Comparison of ENCODE assay signal across 19 cellular contexts in the genomic region with DNA sequence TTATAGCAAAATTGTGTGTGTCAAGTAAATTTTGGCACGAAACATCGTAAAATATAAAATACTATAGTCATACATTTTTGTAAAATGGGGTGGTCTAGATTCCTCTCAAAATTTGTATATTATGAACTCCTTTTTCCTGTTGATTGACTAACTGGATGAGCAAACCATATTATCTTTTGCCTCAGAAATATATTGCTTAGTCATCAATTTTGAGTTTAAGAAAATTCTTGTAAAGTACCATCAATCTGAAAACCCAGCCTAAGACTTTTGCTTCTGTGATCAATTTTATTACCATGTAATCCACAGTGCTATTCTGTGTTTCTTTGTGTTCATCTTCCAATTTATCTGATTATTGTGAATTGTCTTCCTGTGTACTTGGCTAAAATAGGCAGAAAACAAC.
DNase-seq lines count a peak whose midpoint lies in the region; ATAC-seq, FAIRE-seq and TF ChIP-seq lines count a peak whose summit lies in the region.
"Had no signal": no experiment of that assay in that cellular context is flagged by ENCODE, and none has a peak within 500 bp of the region (broad histone marks: within the 10 kb centered on the region; RNA-seq: fewer than 3 reads in every experiment).

No MANE protein-coding gene starts in this region.

- TF ChIP-seq EP300 in A549 (IDR thresholded peaks at IDR 0.05) = no peak
- TF ChIP-seq EP300 in K562 (IDR thresholded peaks at IDR 0.05; ENCODE audit: low read length) = no peak

- H3K9me3 ChIP-seq in A549 (no peaks in the 10 kb centered on the region), IMR-90 (ENCODE audit: control insufficient read depth, insufficient read depth, low read length) (no peaks in the 10 kb centered on the region), K562 (replicated peaks; ENCODE audit: control insufficient read depth, insufficient read depth, low read depth, low read length) (no peaks in the 10 kb centered on the region)
- H3K9me3 ChIP-seq: BLaER1 treated with 17β-estradiol and CSF1 and Interleukin-3, amounts not matched to agents 10 nM and 100 nM; Caco-2 had no signal

- H3K4me1 ChIP-seq in A549 (no peaks in the 10 kb centered on the region), IMR-90 (ENCODE audit: control insufficient read depth, insufficient read depth, low read length) (peaks cover 2% of the 10 kb centered on the region; the same call in 1 of the 2 replicates), K562 (replicated peaks in 1 of 2; ENCODE audit: control insufficient read depth in 2 of 2, insufficient read depth in 2 of 2, low read length in 2 of 2) (no peaks in the 10 kb centered on the region)
- H3K4me1 ChIP-seq: BLaER1 treated with 17β-estradiol and CSF1 and Interleukin-3, amounts not matched to agents 10 nM and 100 nM; Caco-2 had no signal

- no peaks in the 10 kb centered on the region for H3K79me2 ChIP-seq in K562 (ENCODE audit: control insufficient read depth, insufficient read depth, low read length)

- H3K18ac ChIP-seq in IMR-90 (ENCODE audit: low read depth, low read length) = no peak overlapping the region

- H2BK5ac ChIP-seq in IMR-90 (ENCODE audit: low read depth, low read length, poor library complexity, severe bottlenecking) = no peak overlapping the region

- H3K9ac ChIP-seq in IMR-90 (ENCODE audit: low read depth, low read length) (no peak overlapping the region), K562 (ENCODE audit: insufficient read depth in 1 of 2, low read depth in 2 of 2, low read length in 2 of 2) (no peak overlapping the region)
- H3K9ac ChIP-seq: BLaER1 treated with 17β-estradiol and CSF1 and Interleukin-3, amounts not matched to agents 10 nM and 100 nM had no signal

- no peak overlapping the region for H3K4me3 ChIP-seq in A549
- H3K4me3 ChIP-seq in IMR-90 (ENCODE audit: insufficient read depth, low read depth, low read length) = no peak overlapping the region
- H3K4me3 ChIP-seq in K562 = no peak overlapping the region
- H3K4me3 ChIP-seq: BLaER1 treated with 17β-estradiol and CSF1 and Interleukin-3, amounts not matched to agents 10 nM and 100 nM had no signal

- H2AFZ ChIP-seq in IMR-90 (replicated peaks; ENCODE audit: low read length, poor library complexity) (no peak overlapping the region), K562 (ENCODE audit: low read depth, low read length) (no peak overlapping the region)

- H2AK5ac ChIP-seq in IMR-90 (ENCODE audit: low read depth, low read length) = no peak overlapping the region

- WGBS in A549 (ENCODE audit: missing lambda C conversion rate) = 80% methylated on average over 2 of the region's 2 CpGs
- WGBS in IMR-90 (ENCODE audit: extremely low coverage in 2 of 2, insufficient read length in 1 of 2), 2 experiments = no CpG with 5 or more reads among the region's 2 CpGs
- 32% methylated on average over 2 of the region's 2 CpGs for WGBS in K562 (ENCODE audit: insufficient coverage, low coverage, missing lambda C conversion rate)

- FAIRE-seq in A549 (lab: Jason Lieb, UNC) (no peak), K562 (lab: Jason Lieb, UNC) (no peak)
- FAIRE-seq: D721Med, GM12891, GM18507 had no signal

- intact Hi-C loops in IMR-90 (cut with micrococcal nuclease) (no loop called here), K562 (cut with micrococcal nuclease) (no loop called here)

- H4K91ac ChIP-seq in IMR-90 (ENCODE audit: insufficient read depth, low read depth, low read length) = no peak overlapping the region

- TF ChIP-seq CTCF in A549 (IDR thresholded peaks at IDR 0.05) (no peak), IMR-90 (conservative IDR thresholded peaks at IDR 0.05; ENCODE audit: low read depth, low read length) (no peak), K562 (IDR thresholded peaks at IDR 0.05 in 2 of 3, conservative IDR thresholded peaks at IDR 0.05 in 1 of 3; ENCODE audit: insufficient read depth in 2 of 3, low read depth in 1 of 3, low read length in 3 of 3) (no peak)

- H3K36me3 ChIP-seq in IMR-90 (ENCODE audit: control insufficient read depth, insufficient read depth, low read length) = no peaks in the 10 kb centered on the region
- H3K36me3 ChIP-seq in K562 (ENCODE audit: control insufficient read depth, insufficient read depth, low read length) = no peaks in the 10 kb centered on the region
- H3K36me3 ChIP-seq: BLaER1 treated with 17β-estradiol and CSF1 and Interleukin-3, amounts not matched to agents 10 nM and 100 nM had no signal

- H2BK15ac ChIP-seq in IMR-90 (ENCODE audit: low read depth, low read length) = no peak overlapping the region

- no peak for DNase-seq in A549 (ENCODE audit: low read depth in 1 of 2, low spot score in 1 of 2)
- no peak for DNase-seq in IMR-90
- no peak for DNase-seq in K562 (ENCODE audit: extremely low read depth in 1 of 4, low spot score in 3 of 4)
- no peak for DNase-seq in ecto neural progenitor cell (ENCODE audit: low spot score)
- no peak for DNase-seq in NCI-H510A treated with DMSO at 0.1 percent for 48 hours (lab: John Stamatoyannopoulos, UW)
- DNase-seq: 8988T; AML-193; Caco-2; Calu3; CD4-positive, alpha-beta T cell; CD8-positive, alpha-beta T cell; DMS79 treated with DMSO at 0.1 percent for 48 hours; GF-D8 had no signal

- in situ Hi-C loops in IMR-90 (cut with MboI; ENCODE audit: low sequenced_read_pairs) = no loop called here
- in situ Hi-C loops in K562 (cut with MboI) = no loop called here

- no peak overlapping the region for H3K4me2 ChIP-seq in A549
- no peak overlapping the region for H3K4me2 ChIP-seq in IMR-90 (ENCODE audit: low read depth, low read length)
- H3K4me2 ChIP-seq in K562 (ENCODE audit: insufficient read depth, low read length) = no peak overlapping the region
- H3K4me2 ChIP-seq: BLaER1 treated with 17β-estradiol and CSF1 and Interleukin-3, amounts not matched to agents 10 nM and 100 nM had no signal

- no peak overlapping the region for H4K5ac ChIP-seq in IMR-90 (ENCODE audit: low read depth, low read length)

- no peaks in the 10 kb centered on the region for H3K79me1 ChIP-seq in IMR-90 (ENCODE audit: low read depth in 1 of 2, low read length in 2 of 2)

- H2AK9ac ChIP-seq in IMR-90 (replicated peaks; ENCODE audit: low read depth, low read length, poor library complexity) = no peak overlapping the region

- ATAC-seq in A549 = no peak
- no peak for ATAC-seq in IMR-90 (ENCODE audit: low read depth)
- no peak for ATAC-seq in K562
- no peak for ATAC-seq in HG02642 (IDR thresholded peaks at IDR 0.05; ENCODE audit: poor library complexity, unreplicated experiment)
- ATAC-seq: CD8-positive, alpha-beta T cell had no signal

- no peak overlapping the region for H4K8ac ChIP-seq in IMR-90 (ENCODE audit: low read depth in 2 of 2, low read length in 2 of 2)

- no peaks in the 10 kb centered on the region for H3K27me3 ChIP-seq in IMR-90 (ENCODE audit: control insufficient read depth, insufficient read depth, low read length)
- H3K27me3 ChIP-seq in K562 (ENCODE audit: control insufficient read depth in 2 of 2, insufficient read depth in 2 of 2, low read length in 2 of 2) = no peaks in the 10 kb centered on the region
- H3K27me3 ChIP-seq: BLaER1 treated with 17β-estradiol and CSF1 and Interleukin-3, amounts not matched to agents 10 nM and 100 nM had no signal

- no peak overlapping the region for H2BK120ac ChIP-seq in IMR-90 (ENCODE audit: low read depth, low read length)

- H3K27ac ChIP-seq in A549 = no peak overlapping the region
- H3K27ac ChIP-seq in IMR-90 (ENCODE audit: insufficient read depth, low read length) = no peak overlapping the region
- no peak overlapping the region for H3K27ac ChIP-seq in K562 (ENCODE audit: extremely low read depth, low read depth, low read length)
- H3K27ac ChIP-seq: BLaER1 treated with 17β-estradiol and CSF1 and Interleukin-3, amounts not matched to agents 10 nM and 100 nM; C4-2B had no signal

- POLR2A ChIA-PET in A549 (lab: Yijun Ruan, JAX) (no interaction called here), IMR-90 (lab: Charles Lee; ENCODE audit: unreplicated experiment) (no interaction called here), K562 (lab: Yijun Ruan, JAX) (no interaction called here)

- no peak for TF ChIP-seq RAD21 in A549 (conservative IDR thresholded peaks at IDR 0.05 in 1 of 2, IDR thresholded peaks at IDR 0.05 in 1 of 2)
- no peak for TF ChIP-seq RAD21 in IMR-90 (IDR thresholded peaks at IDR 0.05; ENCODE audit: low read length)
- TF ChIP-seq RAD21 in K562 (CRISPR knock-in tag; conservative IDR thresholded peaks at IDR 0.05 in 1 of 2, IDR thresholded peaks at IDR 0.05 in 1 of 2) = no peak

- no peak overlapping the region for H3K14ac ChIP-seq in IMR-90 (replicated peaks; ENCODE audit: low read depth, low read length)

- BruUV-seq in IMR-90 (replicated peaks; lab: Mats Ljungman, UMichigan) (no TSS peak), K562 (replicated peaks; lab: Mats Ljungman, UMichigan) (no TSS peak)

- no peak overlapping the region for H3K23ac ChIP-seq in IMR-90 (ENCODE audit: low read depth, low read length)

- H4K20me1 ChIP-seq in IMR-90 (ENCODE audit: insufficient read depth, low read length) = no peaks in the 10 kb centered on the region
- no peaks in the 10 kb centered on the region for H4K20me1 ChIP-seq in K562 (replicated peaks; ENCODE audit: control insufficient read depth, insufficient read depth, low read length)
- H4K20me1 ChIP-seq: BLaER1 treated with 17β-estradiol and CSF1 and Interleukin-3, amounts not matched to agents 10 nM and 100 nM had no signal

- no peak overlapping the region for H2BK20ac ChIP-seq in IMR-90 (ENCODE audit: low read depth, low read length)

- dilution Hi-C loops in IMR-90 (cut with HindIII; ENCODE audit: low sequenced_read_pairs, unreplicated experiment) = no loop called here

- TF ChIP-seq POLR2A in A549 (IDR thresholded peaks at IDR 0.05; ENCODE audit: low read length) = no peak
- no peak for TF ChIP-seq POLR2A in IMR-90 (IDR thresholded peaks at IDR 0.05; ENCODE audit: low read depth, low read length)
- TF ChIP-seq POLR2A in K562 (conservative IDR thresholded peaks at IDR 0.05) = no peak

- H3K9me1 ChIP-seq in IMR-90 (ENCODE audit: insufficient read depth, low read length) = no peaks in the 10 kb centered on the region
- H3K9me1 ChIP-seq in K562 (ENCODE audit: control insufficient read depth, insufficient read depth, low read length) = no peaks in the 10 kb centered on the region

- H3K4ac ChIP-seq in IMR-90 (ENCODE audit: low read depth, low read length) = no peak overlapping the region

- CTCF ChIA-PET in A549 (lab: Yijun Ruan, JAX) = no interaction called here
- CTCF ChIA-PET in IMR-90 (lab: Yijun Ruan, JAX) = no interaction called here
- CTCF ChIA-PET in K562 (lab: Yijun Ruan, JAX; ENCODE audit: low intra/inter-chr PET ratio) = no interaction called here

- no peak overlapping the region for H3K56ac ChIP-seq in IMR-90 (ENCODE audit: extremely low read depth, insufficient read depth, low read length)

TF ChIP-seq in A549, 52 proteins besides CTCF, POLR2A, EP300 and RAD21 (continues in another document):
- TF ChIP-seq ZNF302 (CRISPR knock-in tag; IDR thresholded peaks at IDR 0.05) (no peak), CBX2 (IDR thresholded peaks at IDR 0.05; ENCODE audit: borderline replicate concordance, low read depth) (no peak)

TF ChIP-seq in IMR-90, 13 proteins besides CTCF, POLR2A, EP300 and RAD21:
- peak; percentile 100 for TF ChIP-seq MAFK (IDR thresholded peaks at IDR 0.05; ENCODE audit: low read depth, low read length)
- no peak for TF ChIP-seq BHLHE40 (IDR thresholded peaks at IDR 0.05; ENCODE audit: low read depth, low read length)

Comparison
In these comparisons a context has a peak if more than half of its experiments do, and no peak if none do; other contexts are left out.
1. Of the 35 proteins assayed by ChIP-seq in both K562 and A549: peak only in K562: none; only in A549: none; in both: MAFK; in neither: 34.